ENCODE assay signal across 8 cellular contexts in genomic region chr1:182962554-182963115, GRCh38. TPM values are rescaled to one million over a fixed set of nuclear protein-coding genes. Genes with fewer than 3 reads are reported as not detected.
DNase-seq lines count a peak whose midpoint lies in the region; FAIRE-seq and TF ChIP-seq lines count a peak whose summit lies in the region.

No MANE protein-coding gene starts in this region.

- no peaks in the 10 kb centered on the region for H3K4me1 ChIP-seq in HEK293 (ENCODE audit: control insufficient read depth, insufficient read depth, low read length)
- peaks cover 7% of the 10 kb centered on the region for H3K4me1 ChIP-seq in Loucy (ENCODE audit: insufficient read depth, low read length, poor library complexity, severe bottlenecking)
- peaks cover 0 to 9% (median 8%) of the 10 kb centered on the region in 6 donors for H3K4me1 ChIP-seq in spleen

- no peaks in the 10 kb centered on the region for H3K9me3 ChIP-seq in HEK293 (ENCODE audit: control insufficient read depth, insufficient read depth, low read depth, low read length)
- H3K9me3 ChIP-seq in Loucy (ENCODE audit: insufficient read depth, low read depth, low read length), result no peaks in the 10 kb centered on the region
- H3K9me3 ChIP-seq in spleen, result no peaks in the 10 kb centered on the region

- FAIRE-seq in RCC 7860 (lab: Jason Lieb, UNC), result peak; percentile 88

- no peaks in the 10 kb centered on the region for H3K9me2 ChIP-seq in Loucy (replicated peaks; ENCODE audit: low read depth, low read length)

- H3K27ac Mint-ChIP-seq in chondrocyte (ENCODE audit: unreplicated experiment), result peak overlapping the region; percentile 90

- TF ChIP-seq CTCF in GM12864 (IDR thresholded peaks at IDR 0.05; ENCODE audit: low read depth, low read length, missing control alignments) (peak; percentile 85), HEK293 (tag by site-specific recombination; IDR thresholded peaks at IDR 0.05) (peak; percentile 79; the same call in 1 of the 2 replicates), Loucy (conservative IDR thresholded peaks at IDR 0.05; ENCODE audit: low read length) (peak; percentile 98), chondrocyte (IDR thresholded peaks at IDR 0.05) (peak; percentile 97), kidney epithelial cell (IDR thresholded peaks at IDR 0.05; ENCODE audit: insufficient read depth, low read length, poor library complexity, severe bottlenecking) (peak; percentile 85), spleen (IDR thresholded peaks at IDR 0.05 in 8 of 11, conservative IDR thresholded peaks at IDR 0.05 in 3 of 11) (peak; percentile 69 to 89 (median 77))

- WGBS in spleen, 5 donors, result 11 to 21% (median 19%) methylated on average over 6 of the region's 6 CpGs

- H3K4me3 Mint-ChIP-seq in chondrocyte (ENCODE audit: unreplicated experiment), result peak overlapping the region; percentile 63

- H3K9me3 Mint-ChIP-seq in chondrocyte (ENCODE audit: low read depth), result no peaks in the 10 kb centered on the region

- POLR2A ChIA-PET in HEK293 (lab: Yijun Ruan, JAX), result interaction anchor here (0.8 to 1.1 kb wide), 3 partner anchors 61 to 177 kb away, joined by 3 to 5 read pairs (median 4); no protein-coding TSS in a partner anchor

- no peaks in the 10 kb centered on the region for H3K27me3 Mint-ChIP-seq in chondrocyte (ENCODE audit: low read depth)

- peaks cover 9% of the 10 kb centered on the region for H3K4me1 Mint-ChIP-seq in chondrocyte (ENCODE audit: low read depth)

- no peak for TF ChIP-seq POLR2A in spleen (IDR thresholded peaks at IDR 0.05)

- H3K27me3 ChIP-seq in Loucy (ENCODE audit: insufficient read depth, low read length, poor library complexity, severe bottlenecking) (no peaks in the 10 kb centered on the region), kidney epithelial cell (ENCODE audit: control insufficient read depth, insufficient read depth, low read length) (no peaks in the 10 kb centered on the region), spleen (replicated peaks in 1 of 7) (peaks cover 0 to 8% (median 0%) of the 10 kb centered on the region in 7 donors)

- H3K79me2 ChIP-seq in Loucy (ENCODE audit: insufficient read depth, low read length), result no peaks in the 10 kb centered on the region

- H3K9ac ChIP-seq in Loucy (ENCODE audit: low read depth, low read length, poor library complexity, severe bottlenecking), result peak overlapping the region; percentile 63

- H3F3A ChIP-seq in Loucy (ENCODE audit: low read depth), result no peaks in the 10 kb centered on the region

- no peak overlapping the region; the same call in 1 of the 2 replicates for H3K4me3 ChIP-seq in GM12864 (ENCODE audit: low read depth, low read length)
- H3K4me3 ChIP-seq in HEK293 (ENCODE audit: low read depth, low read length), result peak overlapping the region; percentile 9; the same call in 1 of the 2 replicates
- peak overlapping the region; percentile 31 for H3K4me3 ChIP-seq in Loucy (ENCODE audit: low read length, poor library complexity, severe bottlenecking)
- peak overlapping the region; percentile 14 for H3K4me3 ChIP-seq in kidney epithelial cell (ENCODE audit: low read depth, low read length)
- peak overlapping the region in 2 of 8 donors; percentile 17 to 41 for H3K4me3 ChIP-seq in spleen

- DNase-seq in A172 (ENCODE audit: low spot score) (peak; percentile 90), GM12864 (ENCODE audit: low read depth) (peak; percentile 71), RCC 7860 (ENCODE audit: low spot score) (peak; percentile 85), chondrocyte (ENCODE audit: low spot score) (no peak), kidney epithelial cell (ENCODE audit: low read depth) (peak; percentile 63), spleen (peak; percentile 84)

- H3K36me3 Mint-ChIP-seq in chondrocyte (ENCODE audit: low read depth), result no peaks in the 10 kb centered on the region

- intact Hi-C loops in spleen (cut with DNase I; ENCODE audit: low total_unique reads), result loop anchor here (10.0 kb wide), 1 partner anchor 262 kb away; no protein-coding TSS in a partner anchor

- H3K36me3 ChIP-seq in HEK293 (ENCODE audit: control insufficient read depth in 2 of 2, insufficient read depth in 1 of 2, low read length in 2 of 2) (no peaks in the 10 kb centered on the region), Loucy (ENCODE audit: insufficient read depth, low read length) (no peaks in the 10 kb centered on the region), kidney epithelial cell (ENCODE audit: control insufficient read depth, insufficient read depth, low read length) (no peaks in the 10 kb centered on the region), spleen (no peaks in the 10 kb centered on the region)

- H3K27ac ChIP-seq in HEK293 (ENCODE audit: extremely low read depth, low read depth, low read length), result no peak overlapping the region
- H3K27ac ChIP-seq in spleen, result no peak overlapping the region

- CTCF ChIA-PET in HEK293 (lab: Yijun Ruan, JAX), result interaction anchor here (0.5 to 2.4 kb wide), 46 partner anchors 9 to 875 kb away, joined by 3 to 20 read pairs (median 4); partner anchors contain the start of gene SHCBP1L

- H4K20me1 ChIP-seq in Loucy (ENCODE audit: insufficient read depth, low read length, poor library complexity, severe bottlenecking), result no peaks in the 10 kb centered on the region

- H2AFZ ChIP-seq in Loucy (ENCODE audit: low read length), result peak overlapping the region; percentile 47; the same call in 1 of the 2 replicates

- peak overlapping the region; percentile 55 for H3K4me2 ChIP-seq in Loucy (ENCODE audit: low read depth, low read length, poor library complexity, severe bottlenecking)

TF ChIP-seq in HEK293, 187 proteins besides CTCF, POLR2A, EP300 and RAD21 (continues in another document):
- no peak for TF ChIP-seq ZNF624 (tag by site-specific recombination; IDR thresholded peaks at IDR 0.05)
- TF ChIP-seq ZNF654 (tag by site-specific recombination; IDR thresholded peaks at IDR 0.05; ENCODE audit: low read depth), result peak; percentile 100
- TF ChIP-seq ZBTB17 (tag by site-specific recombination; IDR thresholded peaks at IDR 0.05), result peak; percentile 76
- peak; percentile 35; the same call in 1 of the 2 replicates for TF ChIP-seq KLF10 (tag by site-specific recombination; IDR thresholded peaks at IDR 0.05)
- no peak for TF ChIP-seq AEBP2 (tag by site-specific recombination; IDR thresholded peaks at IDR 0.05; ENCODE audit: borderline replicate concordance)
- TF ChIP-seq ZNF202 (tag by site-specific recombination; IDR thresholded peaks at IDR 0.05; ENCODE audit: borderline replicate concordance), result no peak
- no peak for TF ChIP-seq REPIN1 (tag by site-specific recombination; IDR thresholded peaks at IDR 0.05; ENCODE audit: low read depth)
- no peak for TF ChIP-seq ZNF24 (tag by site-specific recombination; IDR thresholded peaks at IDR 0.05)
- TF ChIP-seq KLF1 (tag by site-specific recombination; IDR thresholded peaks at IDR 0.05), result peak; percentile 44; the same call in 1 of the 2 replicates
- TF ChIP-seq ZNF449 (tag by site-specific recombination; IDR thresholded peaks at IDR 0.05), result no peak
- TF ChIP-seq HOXA7 (CRISPR knock-in tag; IDR thresholded peaks at IDR 0.05; ENCODE audit: borderline replicate concordance), result no peak
- TF ChIP-seq ZNF561 (tag by site-specific recombination; IDR thresholded peaks at IDR 0.05; ENCODE audit: borderline replicate concordance), result no peak
- 0 out of 2 replicates have a peak, but pooled peaks have one; percentile 51 for TF ChIP-seq ZEB2 (tag by site-specific recombination; IDR thresholded peaks at IDR 0.05)

RNA-seq across cellular contexts. Expression of gene SHCBP1L, which starts 9.7 kb away (rescaled TPM):
- not detected in 2 replicates for total RNA-seq in A172 (2014; rRNA removed; shearing (Covaris generic))
- total RNA-seq in chondrocyte (not detected in 3 replicates), kidney epithelial cell (0.17 and 0.27 TPM in 2 replicates), spleen (not detected)
- polyA plus RNA-seq in spleen, result not detected
